ENCODE assay signal across 23 cellular contexts in genomic region chr2:182133195-182133891, GRCh38.
DNase-seq lines count a peak whose midpoint lies in the region; FAIRE-seq and TF ChIP-seq lines count a peak whose summit lies in the region.
"Had no signal": no experiment of that assay in that cellular context is flagged by ENCODE, and none has a peak within 500 bp of the region (broad histone marks: within the 10 kb centered on the region; RNA-seq: fewer than 3 reads in every experiment).

No MANE protein-coding gene starts in this region.

- TF ChIP-seq CTCF in RWPE1 (conservative IDR thresholded peaks at IDR 0.05; ENCODE audit: low read depth) (no peak), endothelial cell of umbilical vein (IDR thresholded peaks at IDR 0.05; ENCODE audit: extremely low read depth in 1 of 2, insufficient read depth in 1 of 2, low read depth in 1 of 2, low read length in 2 of 2) (no peak), lower leg skin (IDR thresholded peaks at IDR 0.05) (no peak)

- no peaks in the 10 kb centered on the region for H3K36me3 Mint-ChIP-seq in activated CD4-positive, alpha-beta T cell treated with anti-CD3 and anti-CD28 coated beads, Interleukin-2, amount 10 ng/mL, durations not matched to agents 24 days and 14 days (ENCODE audit: low read depth)
- H3K36me3 Mint-ChIP-seq: activated naive CD4-positive, alpha-beta T cell treated with anti-CD3 and anti-CD28 coated beads, Interleukin-2, amount 50 U/mL, for 72 hours had no signal

- H3K79me2 ChIP-seq in endothelial cell of umbilical vein (ENCODE audit: control insufficient read depth, insufficient read depth, low read length): no peaks in the 10 kb centered on the region

- H3K4me3 ChIP-seq in endothelial cell of umbilical vein (replicated peaks in 1 of 3; ENCODE audit: insufficient read depth in 1 of 3, low read depth in 1 of 3, low read length in 3 of 3): no peak overlapping the region
- no peak overlapping the region for H3K4me3 ChIP-seq in lower leg skin (ENCODE audit: low read depth, poor library complexity, severe bottlenecking)
- H3K4me3 ChIP-seq: prostate gland, tibial nerve had no signal

- peak overlapping the region; percentile 55 for H2AFZ ChIP-seq in endothelial cell of umbilical vein (ENCODE audit: low read depth, low read length)

- 35 to 39% methylated on average over 1 of the region's 1 CpG for WGBS in lower leg skin, 2 donors

- no peaks in the 10 kb centered on the region for H3K9me3 ChIP-seq in endothelial cell of umbilical vein (replicated peaks; ENCODE audit: control insufficient read depth, insufficient read depth, low read length)
- H3K9me3 ChIP-seq: neutrophil, prostate gland, tibial nerve had no signal

- no peak overlapping the region for H3K4me3 Mint-ChIP-seq in activated CD4-positive, alpha-beta T cell treated with anti-CD3 and anti-CD28 coated beads, Interleukin-2, amount 10 ng/mL, durations not matched to agents 24 days and 14 days

- no peak for TF ChIP-seq POLR2A in endothelial cell of umbilical vein (IDR thresholded peaks at IDR 0.05; ENCODE audit: low read depth, low read length)
- no peak for TF ChIP-seq POLR2A in lower leg skin (IDR thresholded peaks at IDR 0.05)

- POLR2A ChIA-PET in RWPE1 (lab: Yijun Ruan, JAX; ENCODE audit: low non-redundant PET): no interaction called here
- POLR2A ChIA-PET in endothelial cell of umbilical vein (lab: Charles Lee): no interaction called here

- peak; percentile 79 for DNase-seq in ELR (ENCODE audit: low read depth)
- DNase-seq in RWPE1 (ENCODE audit: low spot score): peak; percentile 5
- DNase-seq in endothelial cell of umbilical vein (ENCODE audit: low read depth, low spot score): peak; percentile 62
- DNase-seq in kidney tubule cell (ENCODE audit: low spot score): peak; percentile 40
- no peak for DNase-seq in C1 segment of cervical spinal cord (lab: John Stamatoyannopoulos, UW)
- DNase-seq in HUDEP-2 (lab: John Stamatoyannopoulos, UW; ENCODE audit: unreplicated experiment in 76 of 76): no peak
- DNase-seq in lower leg skin (ENCODE audit: low spot score in 2 of 2): no peak
- no peak for DNase-seq in activated CD4-positive, alpha-beta T cell treated with anti-CD3 and anti-CD28 coated beads, Interleukin-2, amount 10 ng/mL, durations not matched to agents 24 days and 14 days
- DNase-seq: aorta; Calu3; effector CD4-positive, alpha-beta T cell; Karpas-422; kidney; NCI-H187; RPMI8226; stimulated activated CD8-positive, alpha-beta memory T cell treated with anti-CD3 and anti-CD28 coated beads, Interleukin-4, amount 100 ng/mL, for 48 hours had no signal

- no peaks in the 10 kb centered on the region for H3K4me1 Mint-ChIP-seq in activated CD4-positive, alpha-beta T cell treated with anti-CD3 and anti-CD28 coated beads, Interleukin-2, amount 10 ng/mL, durations not matched to agents 24 days and 14 days

- FAIRE-seq in endothelial cell of umbilical vein (lab: Jason Lieb, UNC): peak; percentile 83
- FAIRE-seq: GM19239, kidney had no signal

- H3K9me1 ChIP-seq in endothelial cell of umbilical vein (replicated peaks; ENCODE audit: control insufficient read depth, extremely low read depth, insufficient read depth, low read length): no peaks in the 10 kb centered on the region

- dilution Hi-C loops in endothelial cell of umbilical vein (cut with MboI; ENCODE audit: extremely low pct_ligation_motif_present, low sequenced_read_pairs): no loop called here

- BruUV-seq in endothelial cell of umbilical vein (replicated peaks; lab: Mats Ljungman, UMichigan): TSS peak; percentile 42

- H3K4me2 ChIP-seq in endothelial cell of umbilical vein (ENCODE audit: insufficient read depth, low read length): peak overlapping the region; percentile 70

- peaks cover 29% of the 10 kb centered on the region for H3K4me1 ChIP-seq in endothelial cell of umbilical vein (ENCODE audit: control insufficient read depth, extremely low read depth, insufficient read depth, low read length)
- H3K4me1 ChIP-seq: prostate gland had no signal

- H3K9ac ChIP-seq in endothelial cell of umbilical vein (replicated peaks; ENCODE audit: extremely low read depth, insufficient read depth, low read length): peak overlapping the region; percentile 24

- H3K27me3 ChIP-seq in endothelial cell of umbilical vein (ENCODE audit: control insufficient read depth in 2 of 2, insufficient read depth in 2 of 2, low read length in 2 of 2): no peaks in the 10 kb centered on the region
- H3K27me3 ChIP-seq: neutrophil, tibial nerve had no signal

- intact Hi-C loops in endothelial cell of umbilical vein (cut with micrococcal nuclease): loop anchor here (1.0 to 5.0 kb wide), 9 partner anchors 11 to 1061 kb away; partner anchors contain the start of gene ITGA4
- intact Hi-C loops in lower leg skin (cut with DNase I; ENCODE audit: low total_unique reads): no loop called here
- intact Hi-C loops in activated CD4-positive, alpha-beta T cell treated with anti-CD3 and anti-CD28 coated beads, Interleukin-2, amount 10 ng/mL, durations not matched to agents 24 days and 14 days (cut with micrococcal nuclease): no loop called here

- H3K27ac Mint-ChIP-seq in activated CD4-positive, alpha-beta T cell treated with anti-CD3 and anti-CD28 coated beads, Interleukin-2, amount 10 ng/mL, durations not matched to agents 24 days and 14 days: no peak overlapping the region
- H3K27ac Mint-ChIP-seq: activated naive CD4-positive, alpha-beta T cell treated with anti-CD3 and anti-CD28 coated beads, Interleukin-2, amount 50 U/mL, for 72 hours had no signal

- no peaks in the 10 kb centered on the region for H3K9me3 Mint-ChIP-seq in activated CD4-positive, alpha-beta T cell treated with anti-CD3 and anti-CD28 coated beads, Interleukin-2, amount 10 ng/mL, durations not matched to agents 24 days and 14 days
- H3K9me3 Mint-ChIP-seq: activated naive CD4-positive, alpha-beta T cell treated with anti-CD3 and anti-CD28 coated beads, Interleukin-2, amount 50 U/mL, for 72 hours had no signal

- no peaks in the 10 kb centered on the region for H4K20me1 ChIP-seq in endothelial cell of umbilical vein (replicated peaks; ENCODE audit: control insufficient read depth, extremely low read depth, insufficient read depth, low read length)

- H3K27me3 Mint-ChIP-seq in activated CD4-positive, alpha-beta T cell treated with anti-CD3 and anti-CD28 coated beads, Interleukin-2, amount 10 ng/mL, durations not matched to agents 24 days and 14 days: no peaks in the 10 kb centered on the region

- CTCF ChIA-PET in RWPE1 (lab: Yijun Ruan, JAX): interaction anchor here (0.6 kb wide), 1 partner anchor 8 kb away, joined by 3 read pairs; no protein-coding TSS in a partner anchor
- CTCF ChIA-PET in endothelial cell of umbilical vein (lab: Charles Lee): interaction anchor here (0.7 to 2.7 kb wide), 16 partner anchors 12 to 1074 kb away, joined by 3 to 28 read pairs (median 4); no protein-coding TSS in a partner anchor

- H3K27ac ChIP-seq in RWPE1 (no peak overlapping the region), endothelial cell of umbilical vein (ENCODE audit: insufficient read depth, low read depth, low read length) (peak overlapping the region; percentile 83)
- H3K27ac ChIP-seq: C4-2B, neutrophil, prostate gland, tibial nerve, VCaP had no signal

- H3K36me3 ChIP-seq in endothelial cell of umbilical vein (ENCODE audit: control insufficient read depth in 2 of 2, extremely low read depth in 1 of 2, insufficient read depth in 2 of 2, low read length in 2 of 2): no peaks in the 10 kb centered on the region
- H3K36me3 ChIP-seq: neutrophil, prostate gland, tibial nerve had no signal

TF ChIP-seq in endothelial cell of umbilical vein, 7 proteins besides CTCF, POLR2A, EP300 and RAD21:
- TF ChIP-seq FOS (IDR thresholded peaks at IDR 0.05; ENCODE audit: borderline replicate concordance, insufficient read depth, low read length): peak; percentile 73
- no peak for TF ChIP-seq MYC (IDR thresholded peaks at IDR 0.05; ENCODE audit: low read depth, low read length)
- TF ChIP-seq GATA2 (IDR thresholded peaks at IDR 0.05; ENCODE audit: insufficient read depth, insufficient read length, low read depth, low read length): peak; percentile 90
- no peak for TF ChIP-seq EZH2 (IDR thresholded peaks at IDR 0.05; ENCODE audit: borderline replicate concordance, low read depth, low read length, severe bottlenecking)
- no peak for TF ChIP-seq POLR2AphosphoS5 (IDR thresholded peaks at IDR 0.05; ENCODE audit: insufficient read depth, low read depth, low read length)
- no peak for TF ChIP-seq MAX (IDR thresholded peaks at IDR 0.05; ENCODE audit: insufficient read depth, insufficient read length)
- peak; percentile 60 for TF ChIP-seq JUN (IDR thresholded peaks at IDR 0.05; ENCODE audit: borderline replicate concordance, insufficient read depth, insufficient read length, low read depth)

Comparison
In these comparisons a context has a peak if more than half of its experiments do, and no peak if none do; other contexts are left out.
1. DNase-seq: peak in ELR (single experiment), RWPE1 (single experiment), endothelial cell of umbilical vein (single experiment) and kidney tubule cell (single experiment); none in C1 segment of cervical spinal cord (0 of 14), HUDEP-2 (0 of 76), lower leg skin (0 of 2) and activated CD4-positive, alpha-beta T cell treated with anti-CD3 and anti-CD28 coated beads, Interleukin-2, amount 10 ng/mL, durations not matched to agents 24 days and 14 days (single experiment).